Comparison of ENCODE assay signal across 8 cellular contexts in the genomic region with DNA sequence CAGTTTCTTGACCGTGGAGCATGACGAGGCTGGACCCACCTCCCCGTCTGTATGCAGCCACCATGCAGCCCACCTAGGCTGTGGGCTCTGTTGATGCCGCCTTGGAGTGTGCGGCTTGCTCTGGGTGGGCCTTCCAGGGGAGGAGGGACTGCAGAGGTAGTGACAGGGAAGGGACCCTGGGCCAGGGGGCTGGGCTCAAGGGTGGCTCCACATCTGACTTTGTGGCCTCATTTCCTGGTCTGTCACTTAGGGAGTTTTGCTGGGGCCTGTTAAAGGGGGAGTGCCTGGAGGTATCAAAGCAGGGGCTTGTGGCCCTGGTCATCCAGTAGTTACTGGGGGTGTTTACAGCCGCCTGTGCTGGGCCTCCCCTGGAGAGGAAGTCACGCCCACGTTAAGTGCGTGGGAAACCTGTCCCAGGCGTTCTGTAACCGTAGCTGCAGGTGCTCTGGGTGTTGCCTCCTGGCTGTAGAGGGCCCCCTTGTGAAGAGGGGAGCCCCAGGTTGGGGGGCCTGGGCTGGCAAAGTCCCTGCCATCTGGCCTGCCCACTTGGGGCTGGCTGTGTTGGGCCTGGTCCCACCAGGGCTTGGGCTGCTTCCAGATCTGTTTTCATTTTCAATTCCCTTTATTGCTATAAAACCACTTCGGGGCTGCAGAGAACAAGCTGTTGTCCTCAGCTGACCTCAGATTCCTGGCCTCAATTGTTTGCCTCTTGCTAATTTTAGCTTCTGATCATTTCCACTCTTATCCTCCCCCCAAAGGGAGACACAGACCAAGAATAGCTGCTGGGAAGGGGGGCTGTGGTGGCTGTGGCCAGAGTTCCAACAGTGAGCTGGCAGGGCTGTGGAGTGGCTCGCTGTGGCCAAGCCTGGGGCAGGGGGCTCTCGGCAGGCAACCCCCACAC. TPM values are rescaled to one million over a fixed set of nuclear protein-coding genes. Genes with fewer than 3 reads are reported as not detected.
DNase-seq lines count a peak whose midpoint lies in the region; ATAC-seq and TF ChIP-seq lines count a peak whose summit lies in the region.

No MANE protein-coding gene starts in this region.

- WGBS in spleen, 5 donors: 13 to 18% (median 16%) methylated on average over 13 to 14 of the region's 14 CpGs

- TF ChIP-seq POLR2A in spleen (IDR thresholded peaks at IDR 0.05): peak in 1 of 3 donors; percentile 1

- no peaks in the 10 kb centered on the region for H3K27me3 ChIP-seq in CD4-positive, alpha-beta memory T cell (ENCODE audit: insufficient read depth, low read length)
- H3K27me3 ChIP-seq in OCI-LY3 (ENCODE audit: low read depth, low read length) (no peaks in the 10 kb centered on the region), ascending aorta (no peaks in the 10 kb centered on the region), spleen (replicated peaks in 1 of 7) (no peaks in the 10 kb centered on the region)

- peak overlapping the region; percentile 76 to 92 (median 85) for H3K4me3 Mint-ChIP-seq in CD4-positive, alpha-beta memory T cell

- H3K27me3 Mint-ChIP-seq in CD4-positive, alpha-beta memory T cell: no peaks in the 10 kb centered on the region

- H3K4me3 ChIP-seq in CD4-positive, alpha-beta memory T cell (ENCODE audit: low read length in 2 of 2): peak overlapping the region; percentile 15 to 31
- H3K4me3 ChIP-seq in OCI-LY3 (ENCODE audit: low read length) (peak overlapping the region; percentile 55), ascending aorta (peak overlapping the region in 1 of 2 donors; percentile 25), spleen (peak overlapping the region in 3 of 8 donors; percentile 5 to 49 (median 14))

- DNase-seq in CD4-positive, alpha-beta memory T cell: peak in 4 of 5 donors; percentile 42 to 72 (median 52)
- peak in 1 of 2 donors; percentile 89 for DNase-seq in ascending aorta (ENCODE audit: low spot score in 2 of 2)
- DNase-seq in hypothalamus (lab: John Stamatoyannopoulos, UW): peak in 44 of 51 donors; percentile 26 to 84 (median 61)
- peak; percentile 92 for DNase-seq in spleen
- DNase-seq in T-helper 9 cell: no peak

- peaks cover 71 to 100% (median 91%) of the 10 kb centered on the region in 4 donors for H3K4me1 Mint-ChIP-seq in CD4-positive, alpha-beta memory T cell

- intact Hi-C loops in CD4-positive, alpha-beta memory T cell (cut with micrococcal nuclease): loop anchor here (1.0 kb wide), 1 partner anchor 16 kb away; no protein-coding TSS in a partner anchor
- intact Hi-C loops in ascending aorta (cut with DNase I) (loop anchor here (1.0 to 2.0 kb wide), 3 partner anchors 9 to 25 kb away; no protein-coding TSS in a partner anchor), spleen (cut with DNase I; ENCODE audit: low total_unique reads) (no loop called here)

- no peak overlapping the region for H2AFZ ChIP-seq in OCI-LY3 (ENCODE audit: low read depth, low read length)

- peaks cover 28% of the 10 kb centered on the region for H3K36me3 ChIP-seq in CD4-positive, alpha-beta memory T cell (ENCODE audit: insufficient read depth, low read length)
- H3K36me3 ChIP-seq in OCI-LY3 (replicated peaks; ENCODE audit: low read depth, low read length) (peaks cover 50% of the 10 kb centered on the region), ascending aorta (peaks cover 1 to 3% of the 10 kb centered on the region in 2 donors), spleen (peaks cover 0 to 49% (median 4%) of the 10 kb centered on the region in 6 donors)

- ATAC-seq in GM19043 (IDR thresholded peaks at IDR 0.05; ENCODE audit: low read depth, unreplicated experiment) (peak; percentile 58), HG03159 (IDR thresholded peaks at IDR 0.05; ENCODE audit: unreplicated experiment) (peak; percentile 63)

- H3K27ac ChIP-seq in CD4-positive, alpha-beta memory T cell (ENCODE audit: low read depth, low read length): peak overlapping the region; percentile 74
- H3K27ac ChIP-seq in OCI-LY3 (ENCODE audit: low read length) (peak overlapping the region; percentile 76), ascending aorta (peak overlapping the region; percentile 68 to 70), spleen (peak overlapping the region; percentile 48 to 100 (median 91))

- H3K4me1 ChIP-seq in CD4-positive, alpha-beta memory T cell (ENCODE audit: insufficient read depth, low read length): peaks cover 100% of the 10 kb centered on the region
- H3K4me1 ChIP-seq in OCI-LY3 (ENCODE audit: low read length): peaks cover 51% of the 10 kb centered on the region
- peaks cover 18 to 38% of the 10 kb centered on the region in 2 donors for H3K4me1 ChIP-seq in ascending aorta
- peaks cover 26 to 100% (median 100%) of the 10 kb centered on the region in 6 donors for H3K4me1 ChIP-seq in spleen

- H3K9me3 ChIP-seq in CD4-positive, alpha-beta memory T cell (ENCODE audit: control insufficient read depth in 1 of 2, low read length in 2 of 2): no peaks in the 10 kb centered on the region
- H3K9me3 ChIP-seq in OCI-LY3 (ENCODE audit: insufficient read depth, low read length) (no peaks in the 10 kb centered on the region), ascending aorta (no peaks in the 10 kb centered on the region), spleen (no peaks in the 10 kb centered on the region)

- peak overlapping the region; percentile 76 for H3K4me2 ChIP-seq in OCI-LY3 (ENCODE audit: low read length)

- peaks cover 0 to 7% (median 0%) of the 10 kb centered on the region in 8 donors for H3K9me3 Mint-ChIP-seq in CD4-positive, alpha-beta memory T cell

- H3K36me3 Mint-ChIP-seq in CD4-positive, alpha-beta memory T cell: peaks cover 10 to 59% of the 10 kb centered on the region in 2 donors

- peaks cover 100% of the 10 kb centered on the region for H3K79me2 ChIP-seq in OCI-LY3 (ENCODE audit: low read length)

- CTCF ChIA-PET in CD4-positive, alpha-beta memory T cell (lab: Charles Lee; ENCODE audit: partially characterized antibody): interaction anchor here (0.8 to 5.1 kb wide), 11 partner anchors 9 to 152 kb away, joined by 3 to 22 read pairs (median 4); no protein-coding TSS in a partner anchor

- TF ChIP-seq CTCF in OCI-LY3 (IDR thresholded peaks at IDR 0.05; ENCODE audit: low read depth, low read length) (peak; percentile 31), ascending aorta (IDR thresholded peaks at IDR 0.05) (no peak), spleen (IDR thresholded peaks at IDR 0.05 in 8 of 11, conservative IDR thresholded peaks at IDR 0.05 in 3 of 11) (peak in 4 of 11 experiments; percentile 6 to 45 (median 23))

- H4K20me1 ChIP-seq in OCI-LY3 (ENCODE audit: insufficient read depth, low read length): peaks cover 90% of the 10 kb centered on the region

- POLR2A ChIA-PET in CD4-positive, alpha-beta memory T cell (lab: Charles Lee; ENCODE audit: partially characterized antibody): interaction anchor here (0.6 to 23.9 kb wide), 11 partner anchors 5 to 130 kb away, joined by 3 to 562 read pairs (median 5); a partner anchor contains a TSS

- H3K9ac ChIP-seq in OCI-LY3 (ENCODE audit: low read length): peak overlapping the region; percentile 55

- peak overlapping the region; percentile 91 to 99 (median 95) for H3K27ac Mint-ChIP-seq in CD4-positive, alpha-beta memory T cell

RNA-seq across cellular contexts. Expression of a gene that starts 26.5 kb away (rescaled TPM):
- total RNA-seq in CD4-positive, alpha-beta memory T cell: 100 to 1,000 TPM; 197 to 202 TPM
- polyA plus RNA-seq in CD4-positive, alpha-beta memory T cell: 10 to 100 TPM; 22.0 to 82.2 TPM
- 235 TPM for total RNA-seq in ascending aorta
- 100 to 1,000 TPM in 1 of 7 donors, 10 to 100 TPM in 6; 71.6 to 111 (median 85.8) TPM for total RNA-seq in spleen
- polyA plus RNA-seq in spleen: 10 to 100 TPM; 21.8 to 43.3 (median 43.1) TPM
